In genomic region chr12:12794686-12795085, GRCh38 we compare ENCODE assay signal across 20 cellular contexts.
"Had no signal": no experiment of that assay in that cellular context is flagged by ENCODE, and none has a peak within 500 bp of the region (broad histone marks: within the 10 kb centered on the region; RNA-seq: fewer than 3 reads in every experiment).

No MANE protein-coding gene starts in this region.

- DNase-seq: IMR-90, Karpas-422, KG1, MG63, NCI-H1092, NCI-H1105 treated with DMSO at 0.1 percent for 48 hours, NCI-H1417 treated with DMSO at 0.1 percent for 48 hours, NCI-H146, NCI-H187, NCI-H2029 treated with DMSO at 0.1 percent for 48 hours, NCI-H2171 treated with DMSO at 0.1 percent for 48 hours, NCI-H524, NCI-H69, NCI-H774, Right ventricle myocardium superior, RPMI8226, SIG-M5 had no signal

- H3K4me3 ChIP-seq: MG63, SJSA1, SK-N-MC had no signal

- H3K27ac ChIP-seq: SJSA1, SK-N-MC had no signal

- ATAC-seq: HepG2 had no signal

- H3K27me3 ChIP-seq: MG63, SJSA1 had no signal

- H3K9me3 ChIP-seq: MG63 had no signal

- H3K36me3 ChIP-seq: MG63, SJSA1 had no signal
